Comparison of ENCODE assay signal across 18 cellular contexts in the genomic region with DNA sequence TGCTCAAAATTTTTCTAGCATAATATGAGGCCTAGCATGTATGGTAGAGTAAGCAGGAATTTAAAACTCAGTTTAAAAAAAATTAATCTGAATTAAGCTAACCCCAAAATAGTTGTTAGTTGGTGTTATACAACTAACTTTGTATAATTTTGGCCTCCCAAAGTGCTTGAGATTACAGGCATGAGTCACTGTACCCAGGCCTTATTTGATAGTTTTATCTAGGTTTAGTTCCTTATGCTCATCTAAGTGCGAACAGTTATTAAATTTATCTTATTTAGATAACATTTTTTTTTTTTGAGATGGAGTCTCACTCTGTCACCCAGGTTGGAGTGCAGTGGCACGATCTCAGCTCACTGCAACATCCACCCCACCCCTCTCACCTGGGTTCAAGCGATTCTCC. TPM values are rescaled to one million over a fixed set of nuclear protein-coding genes. Genes with fewer than 3 reads are reported as not detected.
DNase-seq lines count a peak whose midpoint lies in the region; ATAC-seq, FAIRE-seq and TF ChIP-seq lines count a peak whose summit lies in the region.
"Had no signal": no experiment of that assay in that cellular context is flagged by ENCODE, and none has a peak within 500 bp of the region (broad histone marks: within the 10 kb centered on the region; RNA-seq: fewer than 3 reads in every experiment).

No MANE protein-coding gene starts in this region.

- H3K27me3 ChIP-seq in HCT116 (ENCODE audit: insufficient read depth, low read length) (no peaks in the 10 kb centered on the region), Panc1 (ENCODE audit: control insufficient read depth, insufficient read depth, low read length) (no peaks in the 10 kb centered on the region), K562 (ENCODE audit: control insufficient read depth in 2 of 2, insufficient read depth in 2 of 2, low read length in 2 of 2) (no peaks in the 10 kb centered on the region), mesenchymal stem cell (ENCODE audit: control insufficient read depth in 1 of 2, insufficient read depth in 1 of 2, low read length in 2 of 2) (no peaks in the 10 kb centered on the region)
- H3K27me3 ChIP-seq: SJCRH30 had no signal

- H3K27ac ChIP-seq in HCT116 (ENCODE audit: low read depth, low read length) (peak overlapping the region; percentile 86; the same call in 1 of the 2 replicates), Panc1 (ENCODE audit: low read length) (peak overlapping the region; percentile 84), K562 (ENCODE audit: extremely low read depth, low read depth, low read length) (no peak overlapping the region), mesenchymal stem cell (ENCODE audit: low read length, poor library complexity, severe bottlenecking) (peak overlapping the region; percentile 30)
- H3K27ac ChIP-seq: C4-2B, HL-60, SJCRH30 had no signal

- H3K4me2 ChIP-seq in HCT116 (ENCODE audit: low read length) = peak overlapping the region; percentile 34; the same call in 1 of the 2 replicates
- H3K4me2 ChIP-seq in K562 (ENCODE audit: insufficient read depth, low read length) = no peak overlapping the region
- H3K4me2 ChIP-seq in mesenchymal stem cell (ENCODE audit: low read length, poor library complexity, severe bottlenecking) = no peak overlapping the region

- 34% methylated on average over 3 of the region's 3 CpGs for WGBS in K562 (ENCODE audit: insufficient coverage, low coverage, missing lambda C conversion rate)
- 91% methylated on average over 2 of the region's 3 CpGs for WGBS in mesenchymal stem cell

- no peak overlapping the region for H4K91ac ChIP-seq in mesenchymal stem cell (ENCODE audit: low read length)

- peak overlapping the region; percentile 47 for H2AK5ac ChIP-seq in mesenchymal stem cell (ENCODE audit: low read length, severe bottlenecking)

- H4K8ac ChIP-seq in mesenchymal stem cell (ENCODE audit: low read length) = peak overlapping the region; percentile 35

- ATAC-seq in HCT116 (no peak), Panc1 (no peak), K562 (no peak), HG02852 (IDR thresholded peaks at IDR 0.05; ENCODE audit: unreplicated experiment) (no peak), GM21360 (IDR thresholded peaks at IDR 0.05; ENCODE audit: unreplicated experiment) (no peak)

- H2BK12ac ChIP-seq in mesenchymal stem cell (ENCODE audit: low read length in 2 of 2) = peak overlapping the region in 1 of 2 experiments; percentile 38

- DNase-seq in HCT116 (ENCODE audit: low read depth, low spot score) = no peak
- DNase-seq in Panc1 (ENCODE audit: low read depth, low spot score) = no peak
- no peak for DNase-seq in K562 (ENCODE audit: extremely low read depth in 1 of 4, low spot score in 3 of 4)
- DNase-seq in mesenchymal stem cell = no peak
- DNase-seq in activated CD4-positive, alpha-beta T cell treated with anti-CD3 and anti-CD28 coated beads for 4 hours = no peak
- DNase-seq: DMS 273 treated with DMSO at 0.1 percent for 48 hours, GF-D8, NCI-H1048, NCI-H524, RPMI8226, SJCRH30 had no signal

- H4K20me1 ChIP-seq in HCT116 (ENCODE audit: insufficient read depth) (no peaks in the 10 kb centered on the region), K562 (replicated peaks; ENCODE audit: control insufficient read depth, insufficient read depth, low read length) (no peaks in the 10 kb centered on the region)

- RAD21 ChIA-PET in HCT116 (lab: Charles Lee; ENCODE audit: low non-redundant PET in 1 of 2, low total read pairs in 2 of 2, uncharacterized antibody in 2 of 2, unreplicated experiment in 2 of 2) = no interaction called here

- H2BK5ac ChIP-seq in mesenchymal stem cell (ENCODE audit: low read depth, low read length, poor library complexity, severe bottlenecking) = no peak overlapping the region

- H3K4me1 ChIP-seq in HCT116 (ENCODE audit: control insufficient read depth in 1 of 2, insufficient read depth in 2 of 2, low read length in 2 of 2) (peaks cover 39 to 59% of the 10 kb centered on the region in 2 experiments), Panc1 (ENCODE audit: control insufficient read depth, insufficient read depth, low read length) (peaks cover 30% of the 10 kb centered on the region), K562 (replicated peaks in 1 of 2; ENCODE audit: control insufficient read depth in 2 of 2, insufficient read depth in 2 of 2, low read length in 2 of 2) (peaks cover 4 to 6% of the 10 kb centered on the region in 2 experiments; a peak in 2 of 5 replicates), mesenchymal stem cell (ENCODE audit: control insufficient read depth, insufficient read depth, low read depth, low read length) (peaks cover 9% of the 10 kb centered on the region)

- H2BK15ac ChIP-seq in mesenchymal stem cell (ENCODE audit: low read depth, poor library complexity, severe bottlenecking) = peak overlapping the region; percentile 73

- intact Hi-C loops in HCT116 (cut with micrococcal nuclease) (loop anchor here (5.0 kb wide), 1 partner anchor 34 kb away; no protein-coding TSS in a partner anchor), Panc1 (cut with micrococcal nuclease; ENCODE audit: unreplicated experiment) (no loop called here), K562 (cut with micrococcal nuclease) (loop anchor here (5.0 kb wide), 1 partner anchor 39 kb away; no protein-coding TSS in a partner anchor)

- no peak for FAIRE-seq in K562 (lab: Jason Lieb, UNC)
- FAIRE-seq: GM12891, GM18507, HTR-8/SVneo had no signal

- H3K4ac ChIP-seq in mesenchymal stem cell (ENCODE audit: low read depth in 1 of 2, low read length in 2 of 2) = no peak overlapping the region

- TF ChIP-seq POLR2A in HCT116 (IDR thresholded peaks at IDR 0.05; ENCODE audit: borderline replicate concordance, extremely low read depth, insufficient read depth, insufficient read length) (no peak), K562 (conservative IDR thresholded peaks at IDR 0.05) (no peak)

- no peak overlapping the region for H3K23ac ChIP-seq in mesenchymal stem cell (ENCODE audit: low read length in 2 of 2)

- in situ Hi-C loops in Panc1 (cut with HindIII; ENCODE audit: low pct_unique_long_range_greater_than_20kb, low sequenced_read_pairs) = no loop called here
- in situ Hi-C loops in K562 (cut with MboI) = no loop called here

- H3K9me2 ChIP-seq in HCT116 (ENCODE audit: insufficient read depth) = no peaks in the 10 kb centered on the region

- H3K36me3 ChIP-seq in HCT116 (ENCODE audit: control insufficient read depth in 1 of 2, insufficient read depth in 2 of 2, low read length in 2 of 2) = peaks cover 7 to 31% of the 10 kb centered on the region in 2 experiments; a peak in 3 of 4 replicates
- 0 out of 2 replicates have a peak, but pooled peaks cover 3% of the 10 kb centered on the region for H3K36me3 ChIP-seq in Panc1 (ENCODE audit: control insufficient read depth, insufficient read depth, low read length)
- no peaks in the 10 kb centered on the region for H3K36me3 ChIP-seq in K562 (ENCODE audit: control insufficient read depth, insufficient read depth, low read length)
- H3K36me3 ChIP-seq in mesenchymal stem cell (ENCODE audit: control insufficient read depth in 1 of 2, insufficient read depth in 2 of 2, low read depth in 1 of 2, low read length in 2 of 2) = no peaks in the 10 kb centered on the region
- H3K36me3 ChIP-seq: SJCRH30 had no signal

- TF ChIP-seq CTCF in HCT116 (IDR thresholded peaks at IDR 0.05 in 2 of 3, conservative IDR thresholded peaks at IDR 0.05 in 1 of 3; ENCODE audit: borderline replicate concordance in 1 of 3, insufficient read depth in 1 of 3, low read depth in 2 of 3, low read length in 2 of 3) (no peak), Panc1 (IDR thresholded peaks at IDR 0.05) (no peak), K562 (IDR thresholded peaks at IDR 0.05 in 2 of 3, conservative IDR thresholded peaks at IDR 0.05 in 1 of 3; ENCODE audit: insufficient read depth in 2 of 3, low read depth in 1 of 3, low read length in 3 of 3) (no peak)

- no peak overlapping the region for H3K14ac ChIP-seq in mesenchymal stem cell (ENCODE audit: low read length in 2 of 2)

- H3K9me1 ChIP-seq in K562 (ENCODE audit: control insufficient read depth, insufficient read depth, low read length) = no peaks in the 10 kb centered on the region

- TF ChIP-seq RAD21 in HCT116 (IDR thresholded peaks at IDR 0.05; ENCODE audit: low read depth) (no peak), K562 (CRISPR knock-in tag; conservative IDR thresholded peaks at IDR 0.05 in 1 of 2, IDR thresholded peaks at IDR 0.05 in 1 of 2) (no peak)

- H3K9me3 ChIP-seq in HCT116 (ENCODE audit: control insufficient read depth in 1 of 2, insufficient read depth in 1 of 2, low read depth in 1 of 2, low read length in 2 of 2) (no peaks in the 10 kb centered on the region), Panc1 (ENCODE audit: control insufficient read depth, insufficient read depth, low read depth, low read length) (no peaks in the 10 kb centered on the region), K562 (replicated peaks; ENCODE audit: control insufficient read depth, insufficient read depth, low read depth, low read length) (no peaks in the 10 kb centered on the region), mesenchymal stem cell (ENCODE audit: control insufficient read depth, low read length) (no peaks in the 10 kb centered on the region)
- H3K9me3 ChIP-seq: SJCRH30 had no signal

- no peak for TF ChIP-seq EP300 in K562 (IDR thresholded peaks at IDR 0.05; ENCODE audit: low read length)

- POLR2A ChIA-PET in HCT116 (lab: Charles Lee) = interaction anchor here (1.1 to 2.3 kb wide), 3 partner anchors 8 to 36 kb away, joined by 3 to 10 read pairs (median 4); no protein-coding TSS in a partner anchor
- POLR2A ChIA-PET in Panc1 (lab: Charles Lee) = no interaction called here
- POLR2A ChIA-PET in K562 (lab: Yijun Ruan, JAX) = interaction anchor here (1.5 to 1.7 kb wide), 2 partner anchors 9 to 34 kb away, joined by 4 to 6 read pairs; no protein-coding TSS in a partner anchor

- no peaks in the 10 kb centered on the region for H3K79me1 ChIP-seq in mesenchymal stem cell (replicated peaks; ENCODE audit: low read length, poor library complexity, severe bottlenecking)

- H3K9ac ChIP-seq in HCT116 (ENCODE audit: low read length) (peak overlapping the region; percentile 12; the same call in 1 of the 2 replicates), K562 (ENCODE audit: insufficient read depth in 1 of 2, low read depth in 2 of 2, low read length in 2 of 2) (no peak overlapping the region), mesenchymal stem cell (ENCODE audit: low read length) (no peak overlapping the region)

- BruUV-seq in HCT116 (replicated peaks; lab: Mats Ljungman, UMichigan) = no TSS peak
- no TSS peak for BruUV-seq in Panc1 (replicated peaks; lab: Mats Ljungman, UMichigan)
- no TSS peak for BruUV-seq in K562 (replicated peaks; lab: Mats Ljungman, UMichigan)

- CTCF ChIA-PET in HCT116 (lab: Charles Lee) (no interaction called here), Panc1 (lab: Charles Lee) (no interaction called here), K562 (lab: Yijun Ruan, JAX; ENCODE audit: low intra/inter-chr PET ratio) (no interaction called here)

- no peak overlapping the region for H2AFZ ChIP-seq in HCT116 (ENCODE audit: low read depth, low read length, poor library complexity, severe bottlenecking)
- no peak overlapping the region for H2AFZ ChIP-seq in K562 (ENCODE audit: low read depth, low read length)
- H2AFZ ChIP-seq in mesenchymal stem cell (ENCODE audit: low read depth, low read length) = no peak overlapping the region

- H3K79me2 ChIP-seq in HCT116 (ENCODE audit: insufficient read depth, low read length) (peaks cover 59% of the 10 kb centered on the region), K562 (ENCODE audit: control insufficient read depth, insufficient read depth, low read length) (no peaks in the 10 kb centered on the region)

- peak overlapping the region in 1 of 2 experiments; percentile 28 for H3K18ac ChIP-seq in mesenchymal stem cell (ENCODE audit: low read depth in 1 of 2, low read length in 2 of 2)

- H2BK120ac ChIP-seq in mesenchymal stem cell (ENCODE audit: low read depth, low read length) = no peak overlapping the region

- H3K4me3 ChIP-seq in HCT116 (replicated peaks in 1 of 2; ENCODE audit: low read depth in 1 of 2, low read length in 2 of 2) (no peak overlapping the region), Panc1 (ENCODE audit: low read depth in 2 of 2, low read length in 2 of 2) (no peak overlapping the region), K562 (no peak overlapping the region), mesenchymal stem cell (ENCODE audit: insufficient read depth in 1 of 2, low read depth in 1 of 2, low read length in 2 of 2) (no peak overlapping the region)
- H3K4me3 ChIP-seq: SJCRH30 had no signal

RNA-seq across cellular contexts. Expression of a gene that starts 7.7 kb away (rescaled TPM):
- 112 TPM for total RNA-seq in HCT116 (2021; ENCODE audit: unreplicated experiment)
- 64.3 and 75.5 TPM in 2 replicates for polyA plus RNA-seq in HCT116 (2012)
- 22.5 TPM for total RNA-seq in Panc1 (2021; ENCODE audit: unreplicated experiment)
- 25.1 TPM for polyA plus RNA-seq in Panc1 (2012; ENCODE audit: insufficient read length)
- 1.2 and 1.8 TPM in 2 replicates for total RNA-seq in K562 (2011; cell fraction: chromatin; rRNA removed; ENCODE audit: low replicate concordance)
- total RNA-seq in K562 (2011; cell fraction: nucleolus; rRNA removed) = not detected in 2 replicates
- total RNA-seq in K562 (2011; cell fraction: nucleoplasm; rRNA removed) = 0.95 and 2.7 TPM in 2 replicates
- 3.3 and 5.4 TPM in 2 replicates for total RNA-seq in K562 (2014; rRNA removed)
- 7.9 and 9.0 TPM in 2 replicates for total RNA-seq in K562 (2014; rRNA removed; fragmentation: Illumina TruSeq; extraction: Trizol)
- 7.4 and 8.0 TPM in 2 replicates for total RNA-seq in K562 (2015; rRNA removed; fragmentation: Illumina TruSeq; extraction: Trizol)
- 3.5 and 6.0 TPM in 2 replicates for total RNA-seq in K562 (2021)
- polyA plus RNA-seq in K562 (2011; rRNA removed) = 2.2 and 4.1 TPM in 2 replicates
- 1.1 and 1.9 TPM in 2 replicates for polyA plus RNA-seq in K562 (2011; cell fraction: cytosol; rRNA removed)
- polyA plus RNA-seq in K562 (2011; cell fraction: nucleus; rRNA removed) = 0.62 and 1.1 TPM in 2 replicates
- polyA plus RNA-seq in K562 (2012) = 8.1 and 30.0 TPM in 2 replicates
- polyA plus RNA-seq in K562 (2014; fragmentation: Illumina TruSeq; extraction: Trizol) = 10.0 TPM in 2 replicates
- 1 to 10 TPM; 5.9 to 6.1 TPM for polyA plus RNA-seq in K562 (2014; fragmentation: Nextera tagmentation; extraction: Ambion mirVana)
- polyA plus RNA-seq in K562 (2014; rRNA removed) = 7.4 and 8.9 TPM in 2 replicates
- polyA minus RNA-seq in K562 (2011; rRNA and poly(A)+ RNA removed) = 1.2 and 1.6 TPM in 2 replicates
- polyA minus RNA-seq in K562 (2011; cell fraction: cytosol; rRNA and poly(A)+ RNA removed) = not detected in 2 replicates
- 0.81 and 1.1 TPM in 2 replicates for polyA minus RNA-seq in K562 (2011; cell fraction: nucleus; rRNA and poly(A)+ RNA removed)
- 32.6 TPM for polyA plus RNA-seq in mesenchymal stem cell (2013, experiment 1 of 2)
- polyA plus RNA-seq in mesenchymal stem cell (2013, experiment 2 of 2) = 32.9 TPM

RNA-seq across cellular contexts. Expression of a gene that starts 11.0 kb away (rescaled TPM):
- total RNA-seq in HCT116 (2021; ENCODE audit: unreplicated experiment) = not detected
- polyA plus RNA-seq in HCT116 (2012) = not detected in 2 replicates
- 0.23 TPM for total RNA-seq in Panc1 (2021; ENCODE audit: unreplicated experiment)
- polyA plus RNA-seq in Panc1 (2012; ENCODE audit: insufficient read length) = not detected
- total RNA-seq in K562 (2011; cell fraction: chromatin; rRNA removed; ENCODE audit: low replicate concordance) = 0.39 and 0.44 TPM in 2 replicates
- 0.53 TPM in 1 of 2 replicates, not detected in the other for total RNA-seq in K562 (2011; cell fraction: nucleolus; rRNA removed)
- 0.37 TPM in 1 of 2 replicates, not detected in the other for total RNA-seq in K562 (2011; cell fraction: nucleoplasm; rRNA removed)
- total RNA-seq in K562 (2014; rRNA removed) = 0.65 TPM in 1 of 2 replicates, not detected in the other
- 0.73 and 1.0 TPM in 2 replicates for total RNA-seq in K562 (2014; rRNA removed; fragmentation: Illumina TruSeq; extraction: Trizol)
- 0.45 and 0.91 TPM in 2 replicates for total RNA-seq in K562 (2015; rRNA removed; fragmentation: Illumina TruSeq; extraction: Trizol)
- 0.31 and 0.62 TPM in 2 replicates for total RNA-seq in K562 (2021)
- 0.10 and 0.28 TPM in 2 replicates for polyA plus RNA-seq in K562 (2011; rRNA removed)
- not detected in 2 replicates for polyA plus RNA-seq in K562 (2011; cell fraction: cytosol; rRNA removed)
- polyA plus RNA-seq in K562 (2011; cell fraction: nucleus; rRNA removed) = not detected in 2 replicates
- polyA plus RNA-seq in K562 (2012) = 0.17 TPM in 1 of 2 replicates, not detected in the other
- 0.39 and 0.61 TPM in 2 replicates for polyA plus RNA-seq in K562 (2014; fragmentation: Illumina TruSeq; extraction: Trizol)
- 1 to 10 TPM; 1.4 to 2.3 TPM for polyA plus RNA-seq in K562 (2014; fragmentation: Nextera tagmentation; extraction: Ambion mirVana)
- 0.20 and 0.28 TPM in 2 replicates for polyA plus RNA-seq in K562 (2014; rRNA removed)
- not detected in 2 replicates for polyA minus RNA-seq in K562 (2011; rRNA and poly(A)+ RNA removed)
- not detected in 2 replicates for polyA minus RNA-seq in K562 (2011; cell fraction: cytosol; rRNA and poly(A)+ RNA removed)
- polyA minus RNA-seq in K562 (2011; cell fraction: nucleus; rRNA and poly(A)+ RNA removed) = not detected in 2 replicates
- not detected for polyA plus RNA-seq in mesenchymal stem cell (2013, experiment 1 of 2)
- 0.07 TPM for polyA plus RNA-seq in mesenchymal stem cell (2013, experiment 2 of 2)
- total RNA-seq: SJCRH30 had no signal

RNA-seq across cellular contexts. Expression of a gene that starts 19.2 kb away (rescaled TPM):
- total RNA-seq in HCT116 (2021; ENCODE audit: unreplicated experiment) (4.0 TPM), Panc1 (2021; ENCODE audit: unreplicated experiment) (2.5 TPM), K562 (2014; rRNA removed) (0.69 TPM in 1 of 2 replicates, not detected in the other), K562 (2014; rRNA removed; fragmentation: Illumina TruSeq; extraction: Trizol) (0.54 and 1.0 TPM in 2 replicates), K562 (2015; rRNA removed; fragmentation: Illumina TruSeq; extraction: Trizol) (0.91 and 1.4 TPM in 2 replicates), K562 (2021) (0.42 and 0.60 TPM in 2 replicates)
- polyA plus RNA-seq in HCT116 (2012) = 1.5 and 2.1 TPM in 2 replicates
- polyA plus RNA-seq in Panc1 (2012; ENCODE audit: insufficient read length) = 1.0 TPM
- 0.83 and 5.0 TPM in 2 replicates for total RNA-seq in K562 (2011; cell fraction: chromatin; rRNA removed; ENCODE audit: low replicate concordance)
- total RNA-seq in K562 (2011; cell fraction: nucleolus; rRNA removed) = 0.17 and 1.4 TPM in 2 replicates
- total RNA-seq in K562 (2011; cell fraction: nucleoplasm; rRNA removed) = 1.4 and 3.3 TPM in 2 replicates
- polyA plus RNA-seq in K562 (2011; rRNA removed) (0.52 and 0.58 TPM in 2 replicates), K562 (2014; fragmentation: Illumina TruSeq; extraction: Trizol) (0.31 and 0.61 TPM in 2 replicates), K562 (2014; fragmentation: Nextera tagmentation; extraction: Ambion mirVana) (under 1 TPM; 0.21 to 0.24 TPM), K562 (2014; rRNA removed) (0.64 and 0.90 TPM in 2 replicates)
- 0.09 and 0.15 TPM in 2 replicates for polyA plus RNA-seq in K562 (2011; cell fraction: cytosol; rRNA removed)
- polyA plus RNA-seq in K562 (2011; cell fraction: nucleus; rRNA removed) = 0.82 and 2.4 TPM in 2 replicates
- 0.18 and 1.1 TPM in 2 replicates for polyA plus RNA-seq in K562 (2012)
- polyA minus RNA-seq in K562 (2011; rRNA and poly(A)+ RNA removed) = 0.35 and 2.0 TPM in 2 replicates
- polyA minus RNA-seq in K562 (2011; cell fraction: cytosol; rRNA and poly(A)+ RNA removed) = not detected in 2 replicates
- 0.40 and 1.3 TPM in 2 replicates for polyA minus RNA-seq in K562 (2011; cell fraction: nucleus; rRNA and poly(A)+ RNA removed)
- polyA plus RNA-seq in mesenchymal stem cell (2013, experiment 1 of 2) = 5.3 TPM
- polyA plus RNA-seq in mesenchymal stem cell (2013, experiment 2 of 2) = 4.9 TPM
